In the genomic region with DNA sequence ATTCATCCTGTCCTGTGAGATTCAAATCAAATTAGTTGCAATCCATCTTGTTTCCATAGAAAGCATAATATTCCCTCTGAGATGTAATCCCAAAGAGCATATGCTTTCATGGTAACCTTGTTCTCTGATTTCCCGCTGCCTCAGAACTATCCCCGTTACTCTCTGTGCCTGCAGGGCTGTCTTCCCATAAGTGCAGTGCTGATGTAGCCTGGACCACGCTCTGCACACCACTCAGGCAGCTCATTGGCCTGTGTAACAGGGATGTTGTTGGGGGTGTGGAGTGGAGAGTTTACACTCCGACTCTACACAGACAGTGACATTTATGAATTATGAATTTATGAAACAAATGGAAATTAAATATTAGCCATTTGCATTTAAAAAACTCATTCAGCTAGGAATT, we compare ENCODE assay signal across 19 cellular contexts. TPM values are rescaled to one million over a fixed set of nuclear protein-coding genes. Genes with fewer than 3 reads are reported as not detected.
DNase-seq lines count a peak whose midpoint lies in the region; TF ChIP-seq lines count a peak whose summit lies in the region.
"Had no signal": no experiment of that assay in that cellular context is flagged by ENCODE, and none has a peak within 500 bp of the region (broad histone marks: within the 10 kb centered on the region; RNA-seq: fewer than 3 reads in every experiment).

No MANE protein-coding gene starts in this region.

- no peaks in the 10 kb centered on the region for H3K9me3 ChIP-seq in BE2C
- H3K9me3 ChIP-seq: A549 had no signal

- DNase-seq in BE2C (peak; percentile 57), SK-N-DZ (ENCODE audit: low spot score) (peak; percentile 48), left kidney (ENCODE audit: low read depth, low spot score) (peak; percentile 33), T-helper 2 cell (no peak)
- no peak for DNase-seq in stimulated activated CD4-positive, alpha-beta T cell treated with anti-CD3 and anti-CD28 coated beads, Interleukin-1b, Interleukin-23, amount 100 ng/mL, for 48 hours
- DNase-seq in stimulated activated CD4-positive, alpha-beta T cell treated with anti-CD3 and anti-CD28 coated beads, Interleukin-4, amount 100 ng/mL, for 24 hours, result no peak
- DNase-seq: 8988T; ACHN; AML-193; C1 segment of cervical spinal cord; Calu3; CD4-positive, alpha-beta memory T cell; COR-L47; DMS53; DMS79 treated with DMSO at 0.1 percent for 48 hours; GF-D8; H9 had no signal

- no peaks in the 10 kb centered on the region for H3K36me3 ChIP-seq in BE2C

- H3K4me1 ChIP-seq in BE2C, result peaks cover 15% of the 10 kb centered on the region
- H3K4me1 ChIP-seq: A549 had no signal

- TF ChIP-seq CTCF in BE2C (IDR thresholded peaks at IDR 0.05; ENCODE audit: low read depth, low read length), result no peak

- no peak overlapping the region for H3K4me3 ChIP-seq in BE2C (ENCODE audit: low read depth, low read length)
- H3K4me3 ChIP-seq: A549, GM23338 had no signal

- H3K27me3 ChIP-seq in BE2C, result no peaks in the 10 kb centered on the region

RNA-seq across cellular contexts. Expression of a gene that starts 33.6 kb away (rescaled TPM):
- not detected for polyA plus RNA-seq in BE2C (2012; ENCODE audit: insufficient read depth, insufficient read length, low read depth)
- 0.52 and 1.3 TPM in 2 replicates for polyA plus RNA-seq in SK-N-DZ (2014; cell fraction: cytosol; rRNA removed)
- polyA plus RNA-seq in SK-N-DZ (2014; cell fraction: nucleus; rRNA removed), result 1.4 and 2.6 TPM in 2 replicates
- polyA plus RNA-seq: A549; CD4-positive, alpha-beta memory T cell had no signal

Comparison
In these comparisons a context has a peak if more than half of its experiments do, and no peak if none do; other contexts are left out.
1. DNase-seq: peak in BE2C (single experiment), SK-N-DZ (single experiment) and left kidney (single experiment); none in stimulated activated CD4-positive, alpha-beta T cell treated with anti-CD3 and anti-CD28 coated beads, Interleukin-1b, Interleukin-23, amount 100 ng/mL, for 48 hours (single experiment), stimulated activated CD4-positive, alpha-beta T cell treated with anti-CD3 and anti-CD28 coated beads, Interleukin-4, amount 100 ng/mL, for 24 hours (single experiment) and T-helper 2 cell (0 of 5).